Comparison of ENCODE assay signal across 18 cellular contexts in the genomic region with DNA sequence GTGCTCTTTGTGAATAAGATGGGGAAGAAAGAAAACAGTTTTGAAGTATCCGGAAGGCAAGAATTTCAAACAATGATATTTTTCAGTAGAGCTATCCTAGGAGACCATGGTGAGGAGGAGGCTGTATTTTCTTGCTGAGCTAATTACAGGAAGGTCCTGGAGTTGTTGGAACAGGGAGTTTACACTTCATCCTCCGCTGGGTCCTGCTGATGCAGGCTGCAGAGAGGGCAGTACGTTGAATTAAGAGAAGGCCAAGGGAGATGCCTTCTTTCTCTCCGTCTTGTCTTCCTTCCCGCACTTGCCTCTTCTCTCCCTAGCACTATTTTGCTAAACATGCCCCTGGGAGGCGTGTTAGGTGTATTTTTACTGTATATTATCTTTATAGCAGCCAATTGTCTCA.
DNase-seq lines count a peak whose midpoint lies in the region; ATAC-seq and TF ChIP-seq lines count a peak whose summit lies in the region.
"Had no signal": no experiment of that assay in that cellular context is flagged by ENCODE, and none has a peak within 500 bp of the region (broad histone marks: within the 10 kb centered on the region; RNA-seq: fewer than 3 reads in every experiment).

No MANE protein-coding gene starts in this region.

- no peak for TF ChIP-seq POLR2A in spleen (IDR thresholded peaks at IDR 0.05)

- no peaks in the 10 kb centered on the region for H3K9me3 ChIP-seq in HEK293 (ENCODE audit: control insufficient read depth, insufficient read depth, low read depth, low read length)
- H3K9me3 ChIP-seq in naive thymus-derived CD4-positive, alpha-beta T cell (ENCODE audit: control insufficient read depth in 2 of 3, low read length in 3 of 3) = no peaks in the 10 kb centered on the region
- no peaks in the 10 kb centered on the region for H3K9me3 ChIP-seq in spleen
- H3K9me3 ChIP-seq: A549, BE2C, Caco-2 had no signal

- WGBS in spleen, 5 donors = 88 to 97% (median 94%) methylated on average over 6 of the region's 6 CpGs

- POLR2A ChIA-PET in HEK293 (lab: Yijun Ruan, JAX) = no interaction called here
- POLR2A ChIA-PET in naive thymus-derived CD4-positive, alpha-beta T cell (lab: Charles Lee) = interaction anchor here (1.3 to 4.1 kb wide), 5 partner anchors 9 to 22 kb away, joined by 4 to 19 read pairs (median 8); no protein-coding TSS in a partner anchor

- H3K4me1 ChIP-seq in HEK293 (ENCODE audit: control insufficient read depth, insufficient read depth, low read length) (peaks cover 19% of the 10 kb centered on the region; the same call in 1 of the 2 replicates), spleen (peaks cover 0 to 7% (median 0%) of the 10 kb centered on the region in 6 donors)
- H3K4me1 ChIP-seq in naive thymus-derived CD4-positive, alpha-beta T cell (ENCODE audit: control insufficient read depth in 2 of 2, insufficient read depth in 2 of 2, low read length in 2 of 2) = peaks cover 0 to 23% of the 10 kb centered on the region in 2 donors
- H3K4me1 ChIP-seq: A549, BE2C had no signal

- no peak for ATAC-seq in naive thymus-derived CD4-positive, alpha-beta T cell
- ATAC-seq in HG02870 (IDR thresholded peaks at IDR 0.05; ENCODE audit: unreplicated experiment) = no peak
- ATAC-seq: A549; CD8-positive, alpha-beta T cell; GM23338; HepG2 had no signal

- H3K36me3 ChIP-seq in HEK293 (ENCODE audit: control insufficient read depth in 2 of 2, insufficient read depth in 1 of 2, low read length in 2 of 2) (no peaks in the 10 kb centered on the region), spleen (no peaks in the 10 kb centered on the region)
- no peaks in the 10 kb centered on the region for H3K36me3 ChIP-seq in naive thymus-derived CD4-positive, alpha-beta T cell (ENCODE audit: control insufficient read depth in 2 of 3, insufficient read depth in 3 of 3, low read length in 3 of 3)
- H3K36me3 ChIP-seq: BE2C had no signal

- no peak overlapping the region for H3K4me3 Mint-ChIP-seq in naive thymus-derived CD4-positive, alpha-beta T cell
- H3K4me3 Mint-ChIP-seq: CD8-positive, alpha-beta T cell; GM23338; H9; HFFc6 had no signal

- intact Hi-C loops in naive thymus-derived CD4-positive, alpha-beta T cell (cut with micrococcal nuclease) = no loop called here
- intact Hi-C loops in spleen (cut with DNase I; ENCODE audit: low total_unique reads) = no loop called here

- peaks cover 0 to 2% (median 0%) of the 10 kb centered on the region in 5 donors for H3K27me3 Mint-ChIP-seq in naive thymus-derived CD4-positive, alpha-beta T cell

- no peak for TF ChIP-seq CTCF in HEK293 (tag by site-specific recombination; IDR thresholded peaks at IDR 0.05)
- no peak for TF ChIP-seq CTCF in spleen (IDR thresholded peaks at IDR 0.05 in 8 of 11, conservative IDR thresholded peaks at IDR 0.05 in 3 of 11)

- no peaks in the 10 kb centered on the region for H3K9me3 Mint-ChIP-seq in naive thymus-derived CD4-positive, alpha-beta T cell
- H3K9me3 Mint-ChIP-seq: CD8-positive, alpha-beta T cell; GM23338; H9; HFFc6 had no signal

- no peak overlapping the region for H3K4me3 ChIP-seq in HEK293 (ENCODE audit: low read depth, low read length)
- no peak overlapping the region for H3K4me3 ChIP-seq in naive thymus-derived CD4-positive, alpha-beta T cell (ENCODE audit: low read length)
- H3K4me3 ChIP-seq in spleen = no peak overlapping the region
- H3K4me3 ChIP-seq: A549, GM23338 had no signal

- H3K27ac Mint-ChIP-seq in naive thymus-derived CD4-positive, alpha-beta T cell = peak overlapping the region in 6 of 9 donors; percentile 3 to 72 (median 45)
- H3K27ac Mint-ChIP-seq: CD8-positive, alpha-beta T cell; GM23338; H9; HFFc6 had no signal

- H3K4me1 Mint-ChIP-seq in naive thymus-derived CD4-positive, alpha-beta T cell = peaks cover 5 to 50% (median 33%) of the 10 kb centered on the region in 7 donors
- H3K4me1 Mint-ChIP-seq: GM23338 had no signal

- CTCF ChIA-PET in HEK293 (lab: Yijun Ruan, JAX) = no interaction called here
- CTCF ChIA-PET in naive thymus-derived CD4-positive, alpha-beta T cell (lab: Charles Lee) = interaction anchor here (0.6 to 1.2 kb wide), 3 partner anchors 9 to 29 kb away, joined by 3 read pairs; no protein-coding TSS in a partner anchor

- H3K36me3 Mint-ChIP-seq in naive thymus-derived CD4-positive, alpha-beta T cell = no peaks in the 10 kb centered on the region
- H3K36me3 Mint-ChIP-seq: CD8-positive, alpha-beta T cell had no signal

- in situ Hi-C loops in SK-MEL-5 (cut with HindIII; ENCODE audit: low pct_unique_long_range_greater_than_20kb, low sequenced_read_pairs) = no loop called here

- peak; percentile 45 for DNase-seq in SK-MEL-5 (ENCODE audit: low read depth, low spot score)
- DNase-seq in naive thymus-derived CD4-positive, alpha-beta T cell = no peak
- peak; percentile 10 for DNase-seq in spleen
- DNase-seq in superior temporal gyrus (ENCODE audit: extremely low spot score) = no peak
- DNase-seq in D341Med (ENCODE audit: low spot score) = no peak
- DNase-seq: BE2C, DMS53, GF-D8, H9, HFFc6 had no signal

- no peaks in the 10 kb centered on the region for H3K27me3 ChIP-seq in naive thymus-derived CD4-positive, alpha-beta T cell (ENCODE audit: control insufficient read depth in 2 of 2, insufficient read depth in 2 of 2, low read length in 2 of 2)
- H3K27me3 ChIP-seq in spleen (replicated peaks in 1 of 7) = no peaks in the 10 kb centered on the region

- no peak overlapping the region for H3K27ac ChIP-seq in HEK293 (ENCODE audit: extremely low read depth, low read depth, low read length)
- no peak overlapping the region for H3K27ac ChIP-seq in naive thymus-derived CD4-positive, alpha-beta T cell (ENCODE audit: low read depth, low read length)
- no peak overlapping the region for H3K27ac ChIP-seq in spleen
- H3K27ac ChIP-seq: A549, C4-2B had no signal

TF ChIP-seq in HEK293, 187 proteins besides CTCF, POLR2A, EP300 and RAD21:
- peak; percentile 43; the same call in 1 of the 2 replicates for TF ChIP-seq ZBTB20 (tag by site-specific recombination; IDR thresholded peaks at IDR 0.05)
- TF ChIP-seq RBAK (tag by site-specific recombination; IDR thresholded peaks at IDR 0.05) = no peak
- TF ChIP-seq ZNF335 (tag by site-specific recombination; conservative IDR thresholded peaks at IDR 0.05) = peak; percentile 91
- peak; percentile 15; the same call in 1 of the 2 replicates for TF ChIP-seq GLIS1 (tag by site-specific recombination; IDR thresholded peaks at IDR 0.05)
- TF ChIP-seq ZSCAN16 (tag by site-specific recombination; IDR thresholded peaks at IDR 0.05) = no peak

Comparison
In these comparisons a context has a peak if more than half of its experiments do, and no peak if none do; other contexts are left out.
1. DNase-seq: peak in SK-MEL-5 (single experiment) and spleen (single experiment); none in naive thymus-derived CD4-positive, alpha-beta T cell (0 of 9), superior temporal gyrus (single experiment) and D341Med (single experiment).